Comparison of ENCODE assay signal across 8 cellular contexts in the genomic region with DNA sequence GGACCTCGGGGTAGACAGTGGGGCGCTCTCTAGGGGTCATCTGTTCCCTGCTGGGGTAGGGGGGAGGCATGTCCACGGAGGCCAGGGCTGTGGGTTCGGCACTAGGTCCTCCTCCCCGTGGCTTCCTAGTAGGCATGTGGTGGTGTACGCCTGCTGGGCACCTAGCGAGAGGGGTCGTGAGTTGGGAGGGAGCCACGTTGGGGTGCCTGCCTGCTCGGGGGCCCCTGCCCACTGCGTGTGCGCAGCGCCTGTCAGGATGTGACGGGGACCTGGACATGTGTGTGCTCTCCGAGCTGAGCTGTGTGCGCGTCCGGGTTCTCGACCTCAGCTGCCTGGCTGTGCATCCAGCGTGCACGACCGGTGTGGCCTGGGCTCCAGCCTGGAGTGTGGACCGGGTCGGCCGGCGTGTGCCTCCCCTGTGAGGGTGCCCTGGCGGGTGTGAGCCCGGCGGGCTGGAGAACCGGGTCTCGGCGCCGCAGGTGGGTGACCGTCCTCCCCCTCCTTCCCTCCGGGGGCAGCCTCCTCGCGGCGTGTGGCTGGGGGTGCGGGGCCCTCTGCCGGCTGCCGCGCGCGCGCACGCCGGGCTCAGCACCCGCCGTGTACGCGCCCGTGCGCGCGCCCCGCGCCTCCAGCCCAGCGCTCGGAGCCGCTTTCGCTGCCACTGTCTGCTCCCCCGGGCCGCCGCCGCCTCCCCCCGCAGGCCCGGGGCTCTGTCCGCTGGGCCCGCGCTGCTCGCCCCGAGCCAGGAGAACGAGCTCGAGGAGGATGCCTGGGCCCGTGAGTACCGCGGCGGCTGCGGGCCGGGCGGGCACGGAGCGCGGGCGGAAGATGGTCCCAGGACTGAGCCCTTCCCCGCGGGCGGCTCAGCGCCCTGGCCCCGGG. TPM values are rescaled to one million over a fixed set of nuclear protein-coding genes. Genes with fewer than 3 reads are reported as not detected.
A peak's percentile ranks its signal among the peaks of the same experiment; 100 is the strongest.
DNase-seq lines count a peak whose midpoint lies in the region; ATAC-seq lines count a peak whose summit lies in the region.

A gene with protein sequence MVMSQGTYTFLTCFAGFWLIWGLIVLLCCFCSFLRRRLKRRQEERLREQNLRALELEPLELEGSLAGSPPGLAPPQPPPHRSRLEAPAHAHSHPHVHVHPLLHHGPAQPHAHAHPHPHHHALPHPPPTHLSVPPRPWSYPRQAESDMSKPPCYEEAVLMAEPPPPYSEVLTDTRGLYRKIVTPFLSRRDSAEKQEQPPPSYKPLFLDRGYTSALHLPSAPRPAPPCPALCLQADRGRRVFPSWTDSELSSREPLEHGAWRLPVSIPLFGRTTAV (plus strand): TSS at position 631 of the 882 bp plus-strand sequence. CDS start 8,254 bp downstream, outside the sequence.

- H3K4me3 Mint-ChIP-seq in activated naive CD4-positive, alpha-beta T cell treated with anti-CD3 and anti-CD28 coated beads for 36 hours = peak within 1 kb of the TSS; percentile 77

- under 1% methylated on average over 90 of the region's 90 CpGs for WGBS in urinary bladder

- H3K9me3 Mint-ChIP-seq in activated naive CD4-positive, alpha-beta T cell treated with anti-CD3 and anti-CD28 coated beads for 36 hours = no peaks in the 10 kb centered on the region

- peak within 1 kb of the TSS; percentile 54 for H3K4me3 ChIP-seq in urinary bladder (ENCODE audit: low read depth, low read length)

- peak within 1 kb of the TSS; percentile 92 for H3K27ac Mint-ChIP-seq in activated naive CD4-positive, alpha-beta T cell treated with anti-CD3 and anti-CD28 coated beads for 36 hours

- peaks cover 2% of the 10 kb centered on the region for H3K36me3 Mint-ChIP-seq in activated naive CD4-positive, alpha-beta T cell treated with anti-CD3 and anti-CD28 coated beads for 36 hours (ENCODE audit: low read depth)

- H3K27ac ChIP-seq in urinary bladder (ENCODE audit: low read depth) = no peak within 1 kb of the TSS

- H3K27me3 Mint-ChIP-seq in activated naive CD4-positive, alpha-beta T cell treated with anti-CD3 and anti-CD28 coated beads for 36 hours (ENCODE audit: low read depth) = no peaks in the 10 kb centered on the region

- H3K36me3 ChIP-seq in urinary bladder (ENCODE audit: insufficient read depth) = no peaks in the 10 kb centered on the region

- H3K4me1 ChIP-seq in urinary bladder (ENCODE audit: insufficient read depth) = no peaks in the 10 kb centered on the region

- DNase-seq in DMS114 treated with DMSO at 0.1 percent for 48 hours (lab: John Stamatoyannopoulos, UW; ENCODE audit: unreplicated experiment) (peak; percentile 45), HUDEP-2 (lab: John Stamatoyannopoulos, UW; ENCODE audit: unreplicated experiment in 76 of 76) (peak in 56 of 76 experiments; percentile 9 to 69 (median 46)), SHP77 treated with DMSO at 0.1 percent for 48 hours (lab: John Stamatoyannopoulos, UW) (peak; percentile 50), globus pallidus (ENCODE audit: low spot score) (peak; percentile 83), occipital lobe (lab: John Stamatoyannopoulos, UW) (peak; percentile 81)
- DNase-seq in activated naive CD4-positive, alpha-beta T cell treated with anti-CD3 and anti-CD28 coated beads for 36 hours = peak; percentile 65

- intact Hi-C loops in activated naive CD4-positive, alpha-beta T cell treated with anti-CD3 and anti-CD28 coated beads for 36 hours (cut with micrococcal nuclease) = no loop called here

- H3K4me1 Mint-ChIP-seq in activated naive CD4-positive, alpha-beta T cell treated with anti-CD3 and anti-CD28 coated beads for 36 hours (ENCODE audit: low read depth) = peaks cover 45% of the 10 kb centered on the region

- peak; percentile 30 for ATAC-seq in GM19468 (IDR thresholded peaks at IDR 0.05; ENCODE audit: extremely low read depth, unreplicated experiment)

- CTCF ChIA-PET in activated naive CD4-positive, alpha-beta T cell treated with anti-CD3 and anti-CD28 coated beads for 36 hours (lab: Charles Lee) = interaction anchor here (1.0 to 8.6 kb wide), 8 partner anchors 9 to 86 kb away, joined by 3 to 131 read pairs (median 24); no protein-coding TSS in a partner anchor

RNA-seq across cellular contexts. Expression of the gene that starts here (rescaled TPM):
- 1 to 10 TPM; 7.4 to 8.2 TPM for total RNA-seq in activated naive CD4-positive, alpha-beta T cell treated with anti-CD3 and anti-CD28 coated beads for 36 hours
- total RNA-seq in occipital lobe (11.7 TPM), urinary bladder (0.58 TPM)
- 2.4 TPM for polyA plus RNA-seq in urinary bladder
